10 cellular contexts compared by ENCODE assay signal in genomic region chr10:112842832-112843360, GRCh38.
A peak's percentile ranks its signal among the peaks of the same experiment; 100 is the strongest.
DNase-seq lines count a peak whose midpoint lies in the region; ATAC-seq and TF ChIP-seq lines count a peak whose summit lies in the region.
"Had no signal": no experiment of that assay in that cellular context is flagged by ENCODE, and none has a peak within 500 bp of the region (broad histone marks: within the 10 kb centered on the region; RNA-seq: fewer than 3 reads in every experiment).

No MANE protein-coding gene starts in this region.

- no peak overlapping the region for H3K4me3 Mint-ChIP-seq in immature natural killer cell

- peaks cover 0 to 2% (median 1%) of the 10 kb centered on the region in 3 donors for H3K27me3 Mint-ChIP-seq in immature natural killer cell (ENCODE audit: low read depth in 3 of 3)

- peaks cover 0 to 11% (median 5%) of the 10 kb centered on the region in 6 donors for H3K9me3 Mint-ChIP-seq in immature natural killer cell

- H3K27ac Mint-ChIP-seq in immature natural killer cell, result no peak overlapping the region

- H3K4me3 ChIP-seq in GM12865 (ENCODE audit: low read depth, low read length) (no peak overlapping the region), fibroblast of pulmonary artery (replicated peaks; ENCODE audit: low read depth, low read length) (no peak overlapping the region)
- H3K4me3 ChIP-seq: heart left ventricle had no signal

- TF ChIP-seq CTCF in GM12865 (IDR thresholded peaks at IDR 0.05; ENCODE audit: insufficient read depth, low read depth, low read length, missing control alignments) (no peak), fibroblast of pulmonary artery (IDR thresholded peaks at IDR 0.05; ENCODE audit: low read length, missing control alignments) (no peak)

- H3K4me1 Mint-ChIP-seq in immature natural killer cell, result no peaks in the 10 kb centered on the region

- peaks cover 8 to 12% (median 9%) of the 10 kb centered on the region in 3 donors for H3K36me3 Mint-ChIP-seq in immature natural killer cell

- ATAC-seq in GM21390 (IDR thresholded peaks at IDR 0.05; ENCODE audit: unreplicated experiment), result peak; percentile 96
- ATAC-seq in HG03280 (IDR thresholded peaks at IDR 0.05; ENCODE audit: unreplicated experiment), result peak; percentile 74

- DNase-seq in GM12865 (ENCODE audit: low read depth) (peak; percentile 69), fibroblast of pulmonary artery (ENCODE audit: low read depth) (peak; percentile 16), immature natural killer cell (no peak), middle frontal gyrus (ENCODE audit: extremely low spot score, low spot score) (no peak), CD1c-positive myeloid dendritic cell (ENCODE audit: extremely low spot score) (no peak)
- DNase-seq in activated CD4-positive, CD25-positive, alpha-beta regulatory T cell (lab: John Stamatoyannopoulos, UW), result no peak
- DNase-seq: heart left ventricle, NCI-H1930 had no signal

Comparison
In these comparisons a context has a peak if more than half of its experiments do, and no peak if none do; other contexts are left out.
1. DNase-seq: peak in GM12865 (single experiment) and fibroblast of pulmonary artery (single experiment); none in activated CD4-positive, CD25-positive, alpha-beta regulatory T cell (0 of 4), immature natural killer cell (0 of 3), middle frontal gyrus (single experiment) and CD1c-positive myeloid dendritic cell (single experiment).